1 cellular context compared by ENCODE assay signal in the genomic region with DNA sequence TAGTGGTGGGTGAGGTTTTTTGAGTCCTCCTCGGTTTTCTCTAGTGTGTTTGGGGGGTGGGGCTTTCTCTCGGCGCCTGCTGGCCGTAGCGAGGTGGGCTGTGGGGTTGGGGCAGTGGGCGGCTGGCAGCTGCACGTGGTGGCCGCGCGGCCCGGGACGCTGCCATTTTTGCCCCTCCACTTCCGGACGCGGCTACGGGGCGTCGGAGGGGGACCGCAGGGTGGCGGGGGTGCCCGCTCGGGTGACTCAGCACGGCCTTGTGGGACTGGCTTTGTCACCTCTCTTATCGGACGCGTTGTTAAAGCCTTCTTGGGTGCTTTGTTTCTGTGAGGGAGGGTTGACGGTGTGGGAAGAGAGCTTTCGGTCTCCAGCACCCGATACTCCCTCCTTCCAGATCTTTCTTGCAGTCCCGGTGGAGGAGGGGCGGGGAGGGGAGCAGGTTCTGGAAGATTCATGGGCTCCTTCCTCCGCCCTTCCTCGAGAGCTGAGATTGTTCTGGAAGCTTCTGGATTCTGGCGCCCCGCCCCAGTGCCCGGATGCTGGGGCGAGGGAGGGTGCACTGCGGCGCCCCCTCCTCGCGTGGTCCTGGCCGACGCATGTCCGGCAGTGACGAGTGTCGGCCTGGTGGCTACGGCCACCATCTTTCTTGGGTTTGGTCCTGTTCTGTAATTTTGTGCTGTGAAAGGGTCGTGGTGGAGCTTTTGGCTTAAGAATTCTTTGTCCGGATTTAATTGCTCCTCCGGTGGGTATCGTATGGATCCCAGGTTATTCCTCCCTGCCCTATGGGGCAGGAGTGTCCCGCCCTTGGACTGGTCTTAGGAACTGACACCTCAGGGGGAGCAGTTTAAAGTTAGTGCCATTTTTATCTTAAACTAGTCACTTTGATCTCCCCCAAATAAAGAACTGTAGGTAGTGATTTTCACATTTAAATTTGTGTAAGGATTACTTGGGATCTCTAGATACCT.
TF ChIP-seq lines count a peak whose summit lies in the region.

No MANE protein-coding gene starts in this region.

TF ChIP-seq in HepG2, 621 proteins besides CTCF, POLR2A, EP300 and RAD21 (continued from another document):
- TF ChIP-seq ZNF576 (CRISPR knock-in tag; IDR thresholded peaks at IDR 0.05) (peak; percentile 77; the same call in 1 of the 2 replicates), ZSCAN20 (CRISPR knock-in tag; IDR thresholded peaks at IDR 0.05; ENCODE audit: borderline replicate concordance) (no peak), EED (CRISPR knock-in tag; IDR thresholded peaks at IDR 0.05) (0 out of 2 replicates have a peak, but pooled peaks have one; percentile 1), DMAP1 (CRISPR knock-in tag; IDR thresholded peaks at IDR 0.05) (peak; percentile 74; the same call in 1 of the 2 replicates), ATM (IDR thresholded peaks at IDR 0.05; ENCODE audit: borderline replicate concordance) (no peak), IKZF1 (IDR thresholded peaks at IDR 0.05) (no peak), ZNF354B (CRISPR knock-in tag; IDR thresholded peaks at IDR 0.05) (no peak), ZNF121 (CRISPR knock-in tag; IDR thresholded peaks at IDR 0.05) (no peak), CBX5 (CRISPR knock-in tag; IDR thresholded peaks at IDR 0.05; ENCODE audit: borderline replicate concordance) (peak; percentile 65; the same call in 1 of the 2 replicates), PRPF4 (IDR thresholded peaks at IDR 0.05; ENCODE audit: low read depth, low read length, poor library complexity, severe bottlenecking) (no peak), KLF9 (CRISPR knock-in tag; IDR thresholded peaks at IDR 0.05; ENCODE audit: low read depth) (no peak), ZNF350 (CRISPR knock-in tag; IDR thresholded peaks at IDR 0.05; ENCODE audit: borderline replicate concordance, low read depth) (no peak), TBL1XR1 (IDR thresholded peaks at IDR 0.05; ENCODE audit: borderline replicate concordance, low read length, partially characterized antibody) (no peak), NR2F1 (CRISPR knock-in tag; IDR thresholded peaks at IDR 0.05) (peak; percentile 7 to 26; a peak in 1 of 4 replicates), RNF2 (conservative IDR thresholded peaks at IDR 0.05; ENCODE audit: low read depth) (no peak), SMAD9 (CRISPR knock-in tag; IDR thresholded peaks at IDR 0.05) (no peak; the same call in 1 of the 2 replicates), NONO (IDR thresholded peaks at IDR 0.05) (no peak), NONO (CRISPR knock-in tag; conservative IDR thresholded peaks at IDR 0.05) (0 out of 2 replicates have a peak, but pooled peaks have one; percentile 14)
- TF ChIP-seq, protein P1, sequence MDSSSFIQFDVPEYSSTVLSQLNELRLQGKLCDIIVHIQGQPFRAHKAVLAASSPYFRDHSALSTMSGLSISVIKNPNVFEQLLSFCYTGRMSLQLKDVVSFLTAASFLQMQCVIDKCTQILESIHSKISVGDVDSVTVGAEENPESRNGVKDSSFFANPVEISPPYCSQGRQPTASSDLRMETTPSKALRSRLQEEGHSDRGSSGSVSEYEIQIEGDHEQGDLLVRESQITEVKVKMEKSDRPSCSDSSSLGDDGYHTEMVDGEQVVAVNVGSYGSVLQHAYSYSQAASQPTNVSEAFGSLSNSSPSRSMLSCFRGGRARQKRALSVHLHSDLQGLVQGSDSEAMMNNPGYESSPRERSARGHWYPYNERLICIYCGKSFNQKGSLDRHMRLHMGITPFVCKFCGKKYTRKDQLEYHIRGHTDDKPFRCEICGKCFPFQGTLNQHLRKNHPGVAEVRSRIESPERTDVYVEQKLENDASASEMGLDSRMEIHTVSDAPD (CRISPR knock-in tag; IDR thresholded peaks at IDR 0.05): no peak
- TF ChIP-seq, protein P2, sequence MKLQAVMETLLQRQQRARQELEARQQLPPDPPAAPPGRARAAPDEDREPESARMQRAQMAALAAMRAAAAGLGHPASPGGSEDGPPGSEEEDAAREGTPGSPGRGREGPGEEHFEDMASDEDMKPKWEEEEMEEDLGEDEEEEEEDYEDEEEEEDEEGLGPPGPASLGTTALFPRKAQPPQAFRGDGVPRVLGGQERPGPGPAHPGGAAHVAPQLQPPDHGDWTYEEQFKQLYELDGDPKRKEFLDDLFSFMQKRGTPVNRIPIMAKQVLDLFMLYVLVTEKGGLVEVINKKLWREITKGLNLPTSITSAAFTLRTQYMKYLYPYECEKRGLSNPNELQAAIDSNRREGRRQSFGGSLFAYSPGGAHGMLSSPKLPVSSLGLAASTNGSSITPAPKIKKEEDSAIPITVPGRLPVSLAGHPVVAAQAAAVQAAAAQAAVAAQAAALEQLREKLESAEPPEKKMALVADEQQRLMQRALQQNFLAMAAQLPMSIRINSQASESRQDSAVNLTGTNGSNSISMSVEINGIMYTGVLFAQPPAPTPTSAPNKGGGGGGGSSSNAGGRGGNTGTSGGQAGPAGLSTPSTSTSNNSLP (IDR thresholded peaks at IDR 0.05; ENCODE audit: low read depth, low read length): no peak
- TF ChIP-seq, protein P3, sequence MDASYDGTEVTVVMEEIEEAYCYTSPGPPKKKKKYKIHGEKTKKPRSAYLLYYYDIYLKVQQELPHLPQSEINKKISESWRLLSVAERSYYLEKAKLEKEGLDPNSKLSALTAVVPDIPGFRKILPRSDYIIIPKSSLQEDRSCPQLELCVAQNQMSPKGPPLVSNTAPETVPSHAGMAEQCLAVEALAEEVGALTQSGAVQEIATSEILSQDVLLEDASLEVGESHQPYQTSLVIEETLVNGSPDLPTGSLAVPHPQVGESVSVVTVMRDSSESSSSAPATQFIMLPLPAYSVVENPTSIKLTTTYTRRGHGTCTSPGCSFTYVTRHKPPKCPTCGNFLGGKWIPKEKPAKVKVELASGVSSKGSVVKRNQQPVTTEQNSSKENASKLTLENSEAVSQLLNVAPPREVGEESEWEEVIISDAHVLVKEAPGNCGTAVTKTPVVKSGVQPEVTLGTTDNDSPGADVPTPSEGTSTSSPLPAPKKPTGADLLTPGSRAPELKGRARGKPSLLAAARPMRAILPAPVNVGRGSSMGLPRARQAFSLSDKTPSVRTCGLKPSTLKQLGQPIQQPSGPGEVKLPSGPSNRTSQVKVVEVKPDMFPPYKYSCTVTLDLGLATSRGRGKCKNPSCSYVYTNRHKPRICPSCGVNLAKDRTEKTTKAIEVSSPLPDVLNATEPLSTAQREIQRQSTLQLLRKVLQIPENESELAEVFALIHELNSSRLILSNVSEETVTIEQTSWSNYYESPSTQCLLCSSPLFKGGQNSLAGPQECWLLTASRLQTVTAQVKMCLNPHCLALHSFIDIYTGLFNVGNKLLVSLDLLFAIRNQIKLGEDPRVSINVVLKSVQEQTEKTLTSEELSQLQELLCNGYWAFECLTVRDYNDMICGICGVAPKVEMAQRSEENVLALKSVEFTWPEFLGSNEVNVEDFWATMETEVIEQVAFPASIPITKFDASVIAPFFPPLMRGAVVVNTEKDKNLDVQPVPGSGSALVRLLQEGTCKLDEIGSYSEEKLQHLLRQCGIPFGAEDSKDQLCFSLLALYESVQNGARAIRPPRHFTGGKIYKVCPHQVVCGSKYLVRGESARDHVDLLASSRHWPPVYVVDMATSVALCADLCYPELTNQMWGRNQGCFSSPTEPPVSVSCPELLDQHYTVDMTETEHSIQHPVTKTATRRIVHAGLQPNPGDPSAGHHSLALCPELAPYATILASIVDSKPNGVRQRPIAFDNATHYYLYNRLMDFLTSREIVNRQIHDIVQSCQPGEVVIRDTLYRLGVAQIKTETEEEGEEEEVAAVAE (CRISPR knock-in tag; IDR thresholded peaks at IDR 0.05; ENCODE audit: borderline replicate concordance): no peak
